ENCODE assay signal across 28 cellular contexts in genomic region chr3:109863701-109864100, GRCh38.
"Had no signal": no experiment of that assay in that cellular context is flagged by ENCODE, and none has a peak within 500 bp of the region (broad histone marks: within the 10 kb centered on the region; RNA-seq: fewer than 3 reads in every experiment).

No MANE protein-coding gene starts in this region.

- H3K27me3 Mint-ChIP-seq: activated CD8-positive, alpha-beta T cell treated with anti-CD3 and anti-CD28 coated beads for 36 hours; activated naive CD8-positive, alpha-beta T cell treated with anti-CD3 and anti-CD28 coated beads, Interleukin-2, amount 50 U/mL, for 24 hours; brain; T-helper 17 cell had no signal

- H3K9me3 Mint-ChIP-seq: activated naive CD4-positive, alpha-beta T cell treated with anti-CD3 and anti-CD28 coated beads, Interleukin-2, amount 50 U/mL, for 72 hours had no signal

- H3K4me1 Mint-ChIP-seq: activated naive CD8-positive, alpha-beta T cell treated with anti-CD3 and anti-CD28 coated beads, Interleukin-2, amount 50 U/mL, for 24 hours; brain; T-helper 17 cell had no signal

- H3K36me3 Mint-ChIP-seq: brain had no signal

- H3K27ac ChIP-seq: cardiac muscle cell had no signal

- H3K27ac Mint-ChIP-seq: activated CD8-positive, alpha-beta T cell treated with anti-CD3 and anti-CD28 coated beads for 36 hours; activated naive CD4-positive, alpha-beta T cell treated with anti-CD3 and anti-CD28 coated beads, Interleukin-2, amount 50 U/mL, for 72 hours; activated naive CD8-positive, alpha-beta T cell treated with anti-CD3 and anti-CD28 coated beads, Interleukin-2, amount 50 U/mL, for 24 hours; T-helper 17 cell had no signal

- H3K4me3 Mint-ChIP-seq: activated CD8-positive, alpha-beta T cell treated with anti-CD3 and anti-CD28 coated beads for 36 hours; activated naive CD8-positive, alpha-beta T cell treated with anti-CD3 and anti-CD28 coated beads, Interleukin-2, amount 50 U/mL, for 24 hours; brain; T-helper 17 cell had no signal

- H3K27me3 ChIP-seq: cardiac muscle cell had no signal

- H3K4me3 ChIP-seq: cardiac muscle cell, K562 had no signal

- ATAC-seq: activated CD8-positive, alpha-beta T cell treated with anti-CD3 and anti-CD28 coated beads for 36 hours; activated naive CD4-positive, alpha-beta T cell treated with anti-CD3 and anti-CD28 coated beads, Interleukin-2, amount 50 U/mL, for 72 hours; activated naive CD8-positive, alpha-beta T cell treated with anti-CD3 and anti-CD28 coated beads, Interleukin-2, amount 50 U/mL, for 24 hours; K562; T-helper 17 cell had no signal

- FAIRE-seq: astrocyte, K562, RCC 7860, TTC549 had no signal

- H3K36me3 ChIP-seq: cardiac muscle cell had no signal

- DNase-seq: activated CD4-positive, alpha-beta T cell treated with anti-CD3 and anti-CD28 coated beads for 4 hours; activated CD8-positive, alpha-beta memory T cell treated with anti-CD3 and anti-CD28 coated beads, Interleukin-2, amount 50 U/mL, for 4 hours; activated CD8-positive, alpha-beta T cell treated with anti-CD3 and anti-CD28 coated beads for 36 hours; activated effector memory CD4-positive, alpha-beta T cell treated with anti-CD3 and anti-CD28 coated beads, Interleukin-2, amount 50 U/mL, for 16 hours; activated naive CD4-positive, alpha-beta T cell treated with Interleukin-2 at 50 U/mL for 16 hours; activated naive CD8-positive, alpha-beta T cell treated with anti-CD3 and anti-CD28 coated beads, Interleukin-2, amount 50 U/mL, for 24 hours; activated T-cell treated with anti-CD3 and anti-CD28 coated beads, Interleukin-2, amount 50 U/mL, for 1 hour; amygdala; Karpas-422; NCI-H1092; NCI-H1417; NCI-H1694; NCI-H2029; NCI-H2107; NCI-H2171 treated with DMSO at 0.1 percent for 48 hours; NCI-H345; NCI-H510A; NCI-H526 treated with DMSO at 0.1 percent for 48 hours; SIG-M5; T-helper 17 cell; T-helper 9 cell had no signal
